Comparison of ENCODE assay signal across 1 cellular context in the genomic region with DNA sequence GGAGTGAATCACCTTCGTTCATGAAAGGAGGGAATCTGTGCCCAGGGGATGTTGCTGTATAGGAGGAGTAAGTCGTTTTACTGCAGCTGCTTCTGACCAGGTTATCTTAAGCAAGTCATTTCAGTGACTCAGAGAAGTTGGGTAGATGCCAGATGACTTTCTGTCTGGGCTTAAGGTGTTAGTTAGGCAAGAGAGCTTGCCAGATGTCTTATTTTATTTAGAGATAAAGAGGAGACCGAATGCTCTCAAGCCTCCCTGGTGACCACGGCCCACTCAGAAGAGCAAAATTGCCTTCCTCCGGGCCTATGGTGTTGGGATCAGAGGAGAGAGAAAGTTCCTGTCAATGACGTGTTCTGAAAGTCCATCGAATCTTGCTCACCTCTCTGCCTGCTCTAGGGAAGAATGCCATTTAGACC.
TF ChIP-seq lines count a peak whose summit lies in the region.

No MANE protein-coding gene starts in this region.

TF ChIP-seq in K562, 482 proteins besides CTCF, POLR2A, EP300 and RAD21 (continued from another document):
- TF ChIP-seq MGA (IDR thresholded peaks at IDR 0.05) (no peak), SRSF9 (IDR thresholded peaks at IDR 0.05; ENCODE audit: borderline replicate concordance, low read depth, low read length) (no peak), HDAC2 (IDR thresholded peaks at IDR 0.05) (0 out of 2 replicates have a peak, but pooled peaks have one; percentile 22), ETS2 (tag; IDR thresholded peaks at IDR 0.05; ENCODE audit: borderline replicate concordance, poor library complexity, severe bottlenecking) (no peak), CEBPB (tag; IDR thresholded peaks at IDR 0.05) (peak; percentile 57), POLR3G (IDR thresholded peaks at IDR 0.05; ENCODE audit: extremely low read depth, insufficient read length, insufficient replicate concordance) (no peak), FOS (IDR thresholded peaks at IDR 0.05; ENCODE audit: extremely low read depth, insufficient read length) (peak; percentile 15), HEY1 (CRISPR knock-in tag; IDR thresholded peaks at IDR 0.05; ENCODE audit: borderline replicate concordance) (no peak), TRIM24 (IDR thresholded peaks at IDR 0.05) (peak; percentile 72 to 80; a peak in 3 of 4 replicates), STAT5A (IDR thresholded peaks at IDR 0.05; ENCODE audit: borderline replicate concordance, low read length) (peak; percentile 70; the same call in 1 of the 2 replicates), DPF2 (IDR thresholded peaks at IDR 0.05) (peak; percentile 84), MBD2 (IDR thresholded peaks at IDR 0.05; ENCODE audit: borderline replicate concordance, low read depth) (no peak), TSC22D4 (tag; IDR thresholded peaks at IDR 0.05) (no peak), LARP7 (IDR thresholded peaks at IDR 0.05) (no peak), TAL1 (IDR thresholded peaks at IDR 0.05) (peak; percentile 74; the same call in 1 of the 2 replicates), POLR2AphosphoS5 (IDR thresholded peaks at IDR 0.05; ENCODE audit: control insufficient read depth, insufficient read depth, low read depth, low read length) (peak; percentile 90), ATF3 (IDR thresholded peaks at IDR 0.05) (peak; percentile 61; the same call in 1 of the 2 replicates), ATF3 (CRISPR knock-in tag; conservative IDR thresholded peaks at IDR 0.05) (peak; percentile 70; the same call in 1 of the 2 replicates), KDM1A (IDR thresholded peaks at IDR 0.05) (0 out of 4 replicates have a peak, but pooled peaks of 1 of the 2 experiments have one; percentile 14), JUND (IDR thresholded peaks at IDR 0.05; ENCODE audit: borderline replicate concordance, low read depth, low read length) (peak; percentile 87), JUND (tag; IDR thresholded peaks at IDR 0.05; ENCODE audit: borderline replicate concordance, low read depth, low read length) (peak; percentile 74; the same call in 2 of the 3 replicates), NFE2 (IDR thresholded peaks at IDR 0.05; ENCODE audit: low read depth) (peak; percentile 52), ARID1B (IDR thresholded peaks at IDR 0.05) (peak; percentile 86), NFIC (IDR thresholded peaks at IDR 0.05) (peak; percentile 96), PML (IDR thresholded peaks at IDR 0.05; ENCODE audit: low read length) (peak; percentile 48), CBFA2T3 (IDR thresholded peaks at IDR 0.05) (peak; percentile 92), FOXA1 (IDR thresholded peaks at IDR 0.05; ENCODE audit: borderline replicate concordance) (no peak), NCOR1 (IDR thresholded peaks at IDR 0.05) (peak; percentile 53), KLF16 (IDR thresholded peaks at IDR 0.05) (peak; percentile 49; the same call in 1 of the 2 replicates), FOSL1 (tag; conservative IDR thresholded peaks at IDR 0.05) (peak; percentile 90), HMBOX1 (IDR thresholded peaks at IDR 0.05) (peak; percentile 93), TCF3 (CRISPR knock-in tag; IDR thresholded peaks at IDR 0.05) (peak; percentile 74)
- TF ChIP-seq, protein P1, sequence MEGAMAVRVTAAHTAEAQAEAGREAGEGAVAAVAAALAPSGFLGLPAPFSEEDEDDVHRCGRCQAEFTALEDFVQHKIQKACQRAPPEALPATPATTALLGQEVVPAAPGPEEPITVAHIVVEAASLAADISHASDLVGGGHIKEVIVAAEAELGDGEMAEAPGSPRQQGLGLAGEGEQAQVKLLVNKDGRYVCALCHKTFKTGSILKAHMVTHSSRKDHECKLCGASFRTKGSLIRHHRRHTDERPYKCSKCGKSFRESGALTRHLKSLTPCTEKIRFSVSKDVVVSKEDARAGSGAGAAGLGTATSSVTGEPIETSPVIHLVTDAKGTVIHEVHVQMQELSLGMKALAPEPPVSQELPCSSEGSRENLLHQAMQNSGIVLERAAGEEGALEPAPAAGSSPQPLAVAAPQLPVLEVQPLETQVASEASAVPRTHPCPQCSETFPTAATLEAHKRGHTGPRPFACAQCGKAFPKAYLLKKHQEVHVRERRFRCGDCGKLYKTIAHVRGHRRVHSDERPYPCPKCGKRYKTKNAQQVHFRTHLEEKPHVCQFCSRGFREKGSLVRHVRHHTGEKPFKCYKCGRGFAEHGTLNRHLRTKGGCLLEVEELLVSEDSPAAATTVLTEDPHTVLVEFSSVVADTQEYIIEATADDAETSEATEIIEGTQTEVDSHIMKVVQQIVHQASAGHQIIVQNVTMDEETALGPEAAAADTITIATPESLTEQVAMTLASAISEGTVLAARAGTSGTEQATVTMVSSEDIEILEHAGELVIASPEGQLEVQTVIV (CRISPR knock-in tag; IDR thresholded peaks at IDR 0.05; ENCODE audit: borderline replicate concordance), result no peak
TF ChIP-seq in K562: peak in this region for 28.
